Comparison of ENCODE assay signal across 10 cellular contexts in the genomic region with DNA sequence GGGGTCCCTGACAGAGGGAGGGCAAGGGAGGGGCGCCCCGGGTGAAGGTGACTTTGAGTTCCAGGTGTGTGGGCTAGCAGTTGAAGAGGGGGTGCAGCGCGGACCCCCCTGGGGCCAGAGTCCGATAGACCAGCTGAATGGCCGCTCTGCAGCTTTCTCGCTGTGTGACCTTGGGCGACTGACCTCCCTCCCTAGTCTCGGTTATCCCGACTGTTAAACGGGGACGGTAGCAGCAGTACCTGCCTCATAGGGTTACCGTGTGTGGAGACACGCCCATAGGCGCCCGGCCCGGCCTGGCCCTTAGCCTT. TPM values are rescaled to one million over a fixed set of nuclear protein-coding genes. Genes with fewer than 3 reads are reported as not detected.
A peak's percentile ranks its signal among the peaks of the same experiment; 100 is the strongest.
DNase-seq lines count a peak whose midpoint lies in the region; ATAC-seq and TF ChIP-seq lines count a peak whose summit lies in the region.
"Had no signal": no experiment of that assay in that cellular context is flagged by ENCODE, and none has a peak within 500 bp of the region (broad histone marks: within the 10 kb centered on the region; RNA-seq: fewer than 3 reads in every experiment).

No MANE protein-coding gene starts in this region.

- H3K4me1 Mint-ChIP-seq in type B pancreatic cell (ENCODE audit: unreplicated experiment), result peaks cover 11% of the 10 kb centered on the region

- intact Hi-C loops in breast epithelium (cut with DNase I; ENCODE audit: low total_unique reads), result no loop called here

- no peak for TF ChIP-seq CTCF in breast epithelium (IDR thresholded peaks at IDR 0.05)
- TF ChIP-seq CTCF in type B pancreatic cell (conservative IDR thresholded peaks at IDR 0.05), result no peak

- no peak for TF ChIP-seq POLR2A in breast epithelium (IDR thresholded peaks at IDR 0.05)

- peak overlapping the region; percentile 65 to 79 for H3K27ac Mint-ChIP-seq in activated naive CD4-positive, alpha-beta T cell treated with anti-CD3 and anti-CD28 coated beads, Interleukin-2, amount 50 U/mL, for 72 hours
- H3K27ac Mint-ChIP-seq in type B pancreatic cell, result peak overlapping the region; percentile 51

- no peaks in the 10 kb centered on the region for H3K9me3 ChIP-seq in breast epithelium
- no peaks in the 10 kb centered on the region for H3K9me3 ChIP-seq in mesodermal cell (ENCODE audit: control insufficient read depth, low read length)

- peak in 1 of 2 donors; percentile 13 for ATAC-seq in activated naive CD4-positive, alpha-beta T cell treated with anti-CD3 and anti-CD28 coated beads, Interleukin-2, amount 50 U/mL, for 72 hours
- no peak for ATAC-seq in GM19397 (IDR thresholded peaks at IDR 0.05; ENCODE audit: unreplicated experiment)

- H3K4me1 ChIP-seq in breast epithelium (no peaks in the 10 kb centered on the region), mesodermal cell (ENCODE audit: control insufficient read depth, insufficient read depth, low read length, poor library complexity, severe bottlenecking) (peaks cover 11% of the 10 kb centered on the region)

- WGBS in mesodermal cell (ENCODE audit: insufficient coverage in 2 of 2), 2 experiments, result 39 to 42% methylated on average over 17 of the region's 17 CpGs

- DNase-seq in activated naive CD4-positive, alpha-beta T cell treated with anti-CD3 and anti-CD28 coated beads, Interleukin-2, amount 50 U/mL, for 72 hours (ENCODE audit: low spot score in 2 of 2), result no peak
- no peak for DNase-seq in activated naive CD4-positive, alpha-beta T cell (lab: John Stamatoyannopoulos, UW)
- DNase-seq in breast epithelium (ENCODE audit: low spot score in 2 of 2) (no peak), type B pancreatic cell (ENCODE audit: extremely low spot score, unreplicated experiment) (no peak), SHP77 treated with DMSO at 0.1 percent for 48 hours (lab: John Stamatoyannopoulos, UW) (no peak)
- no peak for DNase-seq in effector CD4-positive, alpha-beta T cell
- DNase-seq: NCI-H1417 treated with DMSO at 0.1 percent for 48 hours had no signal

- H3K4me3 ChIP-seq in breast epithelium (peak overlapping the region; percentile 38 to 67 (median 60)), mesodermal cell (ENCODE audit: extremely low read depth, insufficient read depth, low read length, poor library complexity, severe bottlenecking) (peak overlapping the region; percentile 26)

- no peaks in the 10 kb centered on the region for H3K36me3 Mint-ChIP-seq in activated naive CD4-positive, alpha-beta T cell treated with anti-CD3 and anti-CD28 coated beads, Interleukin-2, amount 50 U/mL, for 72 hours
- no peaks in the 10 kb centered on the region for H3K36me3 Mint-ChIP-seq in type B pancreatic cell

- no peaks in the 10 kb centered on the region for H3K9me3 Mint-ChIP-seq in activated naive CD4-positive, alpha-beta T cell treated with anti-CD3 and anti-CD28 coated beads, Interleukin-2, amount 50 U/mL, for 72 hours
- H3K9me3 Mint-ChIP-seq in type B pancreatic cell, result no peaks in the 10 kb centered on the region

- H3K27ac ChIP-seq in breast epithelium (peak overlapping the region; percentile 73 to 94), mesodermal cell (ENCODE audit: low read depth, low read length, severe bottlenecking) (no peak overlapping the region)

- peaks cover 41% of the 10 kb centered on the region for H3K27me3 Mint-ChIP-seq in type B pancreatic cell

- H3K36me3 ChIP-seq in breast epithelium, result no peaks in the 10 kb centered on the region
- H3K36me3 ChIP-seq in mesodermal cell (ENCODE audit: control insufficient read depth, insufficient read depth, low read length), result no peaks in the 10 kb centered on the region

- H3K27me3 ChIP-seq in breast epithelium, result no peaks in the 10 kb centered on the region

- H3K4me3 Mint-ChIP-seq in type B pancreatic cell, result peak overlapping the region; percentile 89

RNA-seq across cellular contexts. Expression of a gene that starts 31.3 kb away (rescaled TPM):
- total RNA-seq in activated naive CD4-positive, alpha-beta T cell treated with anti-CD3 and anti-CD28 coated beads, Interleukin-2, amount 50 U/mL, for 72 hours, result 1 to 10 TPM in 1 of 2 donors, not detected in 1; 1.7 TPM
- total RNA-seq in breast epithelium (10 to 100 TPM in 1 of 3 donors, 1 to 10 TPM in 2; 4.4 to 35.1 (median 9.9) TPM), type B pancreatic cell (ENCODE audit: low replicate concordance) (0.50 and 20.8 TPM in 2 replicates)
- 19.4 TPM for polyA plus RNA-seq in mesodermal cell (2013, experiment 1 of 2)
- polyA plus RNA-seq in mesodermal cell (2013, experiment 2 of 2), result 14.9 TPM
- total RNA-seq: kidney epithelial cell had no signal

RNA-seq across cellular contexts. Expression of a gene that starts 54.8 kb away (rescaled TPM):
- total RNA-seq in activated naive CD4-positive, alpha-beta T cell treated with anti-CD3 and anti-CD28 coated beads, Interleukin-2, amount 50 U/mL, for 72 hours, result 10 to 100 TPM; 16.3 to 17.6 TPM
- total RNA-seq in breast epithelium (10 to 100 TPM; 11.2 to 24.4 (median 21.6) TPM), type B pancreatic cell (ENCODE audit: low replicate concordance) (20.7 and 22.4 TPM in 2 replicates)
- polyA plus RNA-seq in mesodermal cell (2013, experiment 1 of 2), result 16.8 TPM
- 13.4 TPM for polyA plus RNA-seq in mesodermal cell (2013, experiment 2 of 2)

RNA-seq across cellular contexts. Expression of a gene that starts 56.1 kb away (rescaled TPM):
- under 1 TPM in 1 of 2 donors, not detected in 1; 0.41 TPM for total RNA-seq in activated naive CD4-positive, alpha-beta T cell treated with anti-CD3 and anti-CD28 coated beads, Interleukin-2, amount 50 U/mL, for 72 hours
- total RNA-seq in breast epithelium (10 to 100 TPM; 21.8 to 36.7 (median 25.3) TPM), type B pancreatic cell (ENCODE audit: low replicate concordance) (29.1 and 67.1 TPM in 2 replicates)
- 7.3 TPM for polyA plus RNA-seq in mesodermal cell (2013, experiment 1 of 2)
- 5.4 TPM for polyA plus RNA-seq in mesodermal cell (2013, experiment 2 of 2)

Comparison
In these comparisons a context has a peak if more than half of its experiments do, and no peak if none do; other contexts are left out.
1. RNA of a gene that starts 56.1 kb away (total RNA-seq): 29.1 to 67.1 TPM in type B pancreatic cell and 21.8 to 36.7 TPM in breast epithelium; 0.41 TPM in activated naive CD4-positive, alpha-beta T cell treated with anti-CD3 and anti-CD28 coated beads, Interleukin-2, amount 50 U/mL, for 72 hours; every median in the first group is over 10 times any median in the second.